In the genomic region with DNA sequence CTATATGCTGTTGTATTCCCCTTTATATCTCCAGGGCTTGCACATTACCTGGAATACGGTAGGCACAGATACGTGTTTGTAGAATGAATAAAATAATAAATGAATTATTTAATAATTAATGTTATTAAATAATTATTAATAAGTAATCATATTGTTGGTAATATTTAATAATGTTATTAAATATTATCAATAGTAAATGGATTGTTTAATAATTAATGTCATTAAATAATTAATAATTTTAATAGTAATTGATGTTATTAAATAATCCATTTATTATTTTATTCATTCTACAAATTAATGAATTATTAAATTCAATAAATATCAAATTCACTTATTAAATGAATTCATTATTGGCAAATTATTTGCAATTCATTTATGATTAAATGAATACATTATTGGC, we compare ENCODE assay signal across 22 cellular contexts.
A peak's percentile ranks its signal among the peaks of the same experiment; 100 is the strongest.
DNase-seq lines count a peak whose midpoint lies in the region; ATAC-seq, FAIRE-seq and TF ChIP-seq lines count a peak whose summit lies in the region.
"Had no signal": no experiment of that assay in that cellular context is flagged by ENCODE, and none has a peak within 500 bp of the region (broad histone marks: within the 10 kb centered on the region; RNA-seq: fewer than 3 reads in every experiment).

No MANE protein-coding gene starts in this region.

- H3K4me3 ChIP-seq in pancreas: no peak overlapping the region
- no peak overlapping the region for H3K4me3 ChIP-seq in heart left ventricle
- H3K4me3 ChIP-seq: GM23248 had no signal

- peak; percentile 97 for FAIRE-seq in G401.6 (lab: Jason Lieb, UNC)
- FAIRE-seq in endometrium (lab: Jason Lieb, UNC): peak; percentile 93
- peak; percentile 93 for FAIRE-seq in pancreas (lab: Jason Lieb, UNC)
- FAIRE-seq: GM12891, GM18507, H1 had no signal

- CTCF ChIA-PET in WTC11 (lab: Charles Lee): no interaction called here
- CTCF ChIA-PET in CD4-positive, alpha-beta T cell (lab: Charles Lee): no interaction called here

- H3K4me3 Mint-ChIP-seq in WTC11: no peak overlapping the region
- no peak overlapping the region for H3K4me3 Mint-ChIP-seq in CD4-positive, alpha-beta T cell
- H3K4me3 Mint-ChIP-seq: CD8-positive, alpha-beta T cell had no signal

- no peaks in the 10 kb centered on the region for H3K4me1 Mint-ChIP-seq in WTC11
- H3K4me1 Mint-ChIP-seq in CD4-positive, alpha-beta T cell (ENCODE audit: low read depth): no peaks in the 10 kb centered on the region

- POLR2A ChIA-PET in WTC11 (lab: Charles Lee): no interaction called here
- POLR2A ChIA-PET in CD4-positive, alpha-beta T cell (lab: Charles Lee): no interaction called here

- H3K4me1 ChIP-seq in pancreas: no peaks in the 10 kb centered on the region
- no peaks in the 10 kb centered on the region for H3K4me1 ChIP-seq in heart left ventricle
- H3K4me1 ChIP-seq: Caco-2 had no signal

- no peak overlapping the region for H3K27ac Mint-ChIP-seq in WTC11
- no peak overlapping the region for H3K27ac Mint-ChIP-seq in CD4-positive, alpha-beta T cell
- H3K27ac Mint-ChIP-seq: CD8-positive, alpha-beta T cell had no signal

- H3K9me3 ChIP-seq in pancreas (no peaks in the 10 kb centered on the region), heart left ventricle (no peaks in the 10 kb centered on the region)
- H3K9me3 ChIP-seq in CD4-positive, alpha-beta T cell (ENCODE audit: control insufficient read depth, low read length): no peaks in the 10 kb centered on the region
- H3K9me3 ChIP-seq: Caco-2 had no signal

- TF ChIP-seq CTCF in WTC11 (IDR thresholded peaks at IDR 0.05): no peak
- no peak for TF ChIP-seq CTCF in pancreas (IDR thresholded peaks at IDR 0.05)
- no peak for TF ChIP-seq CTCF in CD4-positive, alpha-beta T cell (IDR thresholded peaks at IDR 0.05)
- TF ChIP-seq CTCF in heart left ventricle (IDR thresholded peaks at IDR 0.05): no peak

- H3K27me3 ChIP-seq in pancreas (no peaks in the 10 kb centered on the region), heart left ventricle (peaks cover 0 to 4% (median 0%) of the 10 kb centered on the region in 9 donors)
- H3K27me3 ChIP-seq in CD4-positive, alpha-beta T cell (ENCODE audit: control insufficient read depth, insufficient read depth, low read length): peaks cover 9% of the 10 kb centered on the region

- H3K9me3 Mint-ChIP-seq in WTC11: peaks cover 10% of the 10 kb centered on the region
- peaks cover 3% of the 10 kb centered on the region for H3K9me3 Mint-ChIP-seq in CD4-positive, alpha-beta T cell

- no peak for DNase-seq in WTC11 (ENCODE audit: low spot score)
- DNase-seq in pancreas: no peak
- no peak for DNase-seq in cerebellar cortex (ENCODE audit: low spot score)
- DNase-seq in CD4-positive, alpha-beta T cell: no peak
- no peak for DNase-seq in heart left ventricle
- DNase-seq in HUDEP-2 (lab: John Stamatoyannopoulos, UW; ENCODE audit: unreplicated experiment in 76 of 76): no peak
- DNase-seq: 8988T; C1 segment of cervical spinal cord; Caco-2; CD8-positive, alpha-beta T cell; DMS 273 treated with DMSO at 0.1 percent for 48 hours; DMS79; EL; GF-D8; GM23248; H7; HCEC 1CT had no signal

- intact Hi-C loops in pancreas (cut with DNase I) (no loop called here), heart left ventricle (cut with DNase I) (no loop called here)
- intact Hi-C loops in CD4-positive, alpha-beta T cell (cut with DNase I, micrococcal nuclease): no loop called here

- WGBS in pancreas, 2 donors: 77 to 86% methylated on average over 2 of the region's 2 CpGs
- WGBS in heart left ventricle, 4 donors: 89 to 96% (median 92%) methylated on average over 2 of the region's 2 CpGs

- ATAC-seq in WTC11 (no peak), pancreas (no peak), heart left ventricle (no peak)
- no peak for ATAC-seq in CD4-positive, alpha-beta T cell (ENCODE audit: poor library complexity)
- ATAC-seq: CD8-positive, alpha-beta T cell had no signal

- H3K36me3 Mint-ChIP-seq in WTC11: no peaks in the 10 kb centered on the region
- H3K36me3 Mint-ChIP-seq in CD4-positive, alpha-beta T cell (ENCODE audit: low read depth): no peaks in the 10 kb centered on the region
- H3K36me3 Mint-ChIP-seq: CD8-positive, alpha-beta T cell had no signal

- peaks cover 3% of the 10 kb centered on the region; the same call in 1 of the 2 replicates for H3K27me3 Mint-ChIP-seq in WTC11 (ENCODE audit: low read depth)
- peaks cover 27% of the 10 kb centered on the region for H3K27me3 Mint-ChIP-seq in CD4-positive, alpha-beta T cell

- H3K27ac ChIP-seq in pancreas (no peak overlapping the region), heart left ventricle (no peak overlapping the region)
- H3K27ac ChIP-seq in CD4-positive, alpha-beta T cell (ENCODE audit: low read depth, low read length): no peak overlapping the region
- H3K27ac ChIP-seq: GM23248 had no signal

- H3K36me3 ChIP-seq in pancreas (no peaks in the 10 kb centered on the region), heart left ventricle (no peaks in the 10 kb centered on the region)

- no peak for TF ChIP-seq POLR2A in heart left ventricle (IDR thresholded peaks at IDR 0.05)

TF ChIP-seq in WTC11, 78 proteins besides CTCF, POLR2A, EP300 and RAD21:
- TF ChIP-seq, protein P1, sequence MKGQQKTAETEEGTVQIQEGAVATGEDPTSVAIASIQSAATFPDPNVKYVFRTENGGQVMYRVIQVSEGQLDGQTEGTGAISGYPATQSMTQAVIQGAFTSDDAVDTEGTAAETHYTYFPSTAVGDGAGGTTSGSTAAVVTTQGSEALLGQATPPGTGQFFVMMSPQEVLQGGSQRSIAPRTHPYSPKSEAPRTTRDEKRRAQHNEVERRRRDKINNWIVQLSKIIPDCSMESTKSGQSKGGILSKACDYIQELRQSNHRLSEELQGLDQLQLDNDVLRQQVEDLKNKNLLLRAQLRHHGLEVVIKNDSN (CRISPR knock-in tag; IDR thresholded peaks at IDR 0.05): no peak
- peak; percentile 99 for TF ChIP-seq HMGA2 (CRISPR knock-in tag; IDR thresholded peaks at IDR 0.05)
